Comparison of ENCODE assay signal across 10 cellular contexts in genomic region chr1:169891539-169891885, GRCh38. TPM values are rescaled to one million over a fixed set of nuclear protein-coding genes. Genes with fewer than 3 reads are reported as not detected.
DNase-seq lines count a peak whose midpoint lies in the region; ATAC-seq and TF ChIP-seq lines count a peak whose summit lies in the region.
"Had no signal": no experiment of that assay in that cellular context is flagged by ENCODE, and none has a peak within 500 bp of the region (broad histone marks: within the 10 kb centered on the region; RNA-seq: fewer than 3 reads in every experiment).

No MANE protein-coding gene starts in this region.

- in situ Hi-C loops in GM13977 (cut with MboI; ENCODE audit: low pct_unique_long_range_greater_than_20kb, low sequenced_read_pairs, unreplicated experiment) = no loop called here

- no peaks in the 10 kb centered on the region for H3K27me3 ChIP-seq in CD8-positive, alpha-beta T cell (ENCODE audit: insufficient read depth, low read length)
- H3K27me3 ChIP-seq in colonic mucosa = no peaks in the 10 kb centered on the region

- H3K4me3 ChIP-seq in CD8-positive, alpha-beta T cell (ENCODE audit: low read depth, low read length) = peak overlapping the region; percentile 23
- H3K4me3 ChIP-seq in LNCaP clone FGC (ENCODE audit: low read depth, low read length) = peak overlapping the region; percentile 67
- H3K4me3 ChIP-seq in colonic mucosa = no peak overlapping the region

- CTCF ChIA-PET in CD8-positive, alpha-beta T cell (lab: Charles Lee) = interaction anchor here (2.2 kb wide), 1 partner anchor 179 kb away, joined by 7 read pairs; no protein-coding TSS in a partner anchor

- H3K9ac ChIP-seq in colonic mucosa (ENCODE audit: low read depth in 2 of 2, low read length in 2 of 2) = no peak overlapping the region

- no peak for ATAC-seq in CD8-positive, alpha-beta T cell
- ATAC-seq in Right ventricle myocardium superior (ENCODE audit: poor library complexity) (no peak), HG03565 (IDR thresholded peaks at IDR 0.05; ENCODE audit: unreplicated experiment) (no peak)
- ATAC-seq: left colon had no signal

- no peaks in the 10 kb centered on the region for H3K27me3 Mint-ChIP-seq in CD8-positive, alpha-beta T cell (ENCODE audit: low read depth)
- H3K27me3 Mint-ChIP-seq in nephron progenitor cell (ENCODE audit: low read depth, poor library complexity) = peaks cover 6% of the 10 kb centered on the region

- peak overlapping the region; percentile 38 for H3K27ac ChIP-seq in CD8-positive, alpha-beta T cell (ENCODE audit: low read depth, low read length)
- peak overlapping the region; percentile 94 for H3K27ac ChIP-seq in colonic mucosa

- H3K27ac Mint-ChIP-seq in CD8-positive, alpha-beta T cell = peak overlapping the region; percentile 92
- no peak overlapping the region for H3K27ac Mint-ChIP-seq in nephron progenitor cell

- TF ChIP-seq CTCF in CD8-positive, alpha-beta T cell (IDR thresholded peaks at IDR 0.05) = no peak
- TF ChIP-seq CTCF in LNCaP clone FGC (IDR thresholded peaks at IDR 0.05; ENCODE audit: control insufficient read depth, extremely low read depth, insufficient read depth) (no peak), colonic mucosa (IDR thresholded peaks at IDR 0.05) (no peak), nephron progenitor cell (IDR thresholded peaks at IDR 0.05) (no peak), GM13977 (IDR thresholded peaks at IDR 0.05; ENCODE audit: extremely low read depth, insufficient read depth, missing control alignments) (no peak)

- H3K9me3 Mint-ChIP-seq in CD8-positive, alpha-beta T cell = no peaks in the 10 kb centered on the region
- H3K9me3 Mint-ChIP-seq in nephron progenitor cell = no peaks in the 10 kb centered on the region

- H3K4me1 ChIP-seq in CD8-positive, alpha-beta T cell (ENCODE audit: insufficient read depth, low read length) = peaks cover 35% of the 10 kb centered on the region
- H3K4me1 ChIP-seq in colonic mucosa = no peaks in the 10 kb centered on the region

- H3K36me3 Mint-ChIP-seq in CD8-positive, alpha-beta T cell = peaks cover 31% of the 10 kb centered on the region
- H3K36me3 Mint-ChIP-seq in nephron progenitor cell (ENCODE audit: low read depth) = peaks cover 10% of the 10 kb centered on the region

- POLR2A ChIA-PET in CD8-positive, alpha-beta T cell (lab: Charles Lee) = interaction anchor here (1.1 to 1.3 kb wide), 4 partner anchors 11 to 183 kb away, joined by 3 to 5 read pairs (median 4); partner anchors contain the start of genes KIFAP3 and METTL18

- DNase-seq in CD8-positive, alpha-beta T cell = no peak
- DNase-seq in LNCaP clone FGC (ENCODE audit: low read depth) (no peak), colonic mucosa (no peak), nephron progenitor cell (no peak), GM13977 (ENCODE audit: low spot score) (no peak), Right ventricle myocardium superior (no peak)
- DNase-seq in stimulated activated CD4-positive, alpha-beta T cell treated with anti-CD3 and anti-CD28 coated beads, Interleukin-4, amount 100 ng/mL, for 4 hours = no peak
- DNase-seq: left colon, NCI-H1436 treated with DMSO at 0.1 percent for 48 hours had no signal

- H3K4me3 Mint-ChIP-seq in CD8-positive, alpha-beta T cell = peak overlapping the region; percentile 69
- peak overlapping the region; percentile 91 for H3K4me3 Mint-ChIP-seq in nephron progenitor cell

- intact Hi-C loops in CD8-positive, alpha-beta T cell (cut with DNase I, micrococcal nuclease) = loop anchor here (2.0 to 10.0 kb wide), 12 partner anchors 179 to 1954 kb away; partner anchors contain the start of genes DCAF6 (in 2 of the 2), MPC2 (in 2 of the 2), VAMP4 (in 2 of the 2) and BLZF1 (in 1 of the 2)
- intact Hi-C loops in colonic mucosa (cut with DNase I) = no loop called here
- intact Hi-C loops in Right ventricle myocardium superior (cut with DNase I) = no loop called here

- H3K36me3 ChIP-seq in CD8-positive, alpha-beta T cell (ENCODE audit: insufficient read depth, low read length) = peaks cover 7% of the 10 kb centered on the region
- H3K36me3 ChIP-seq in colonic mucosa = peaks cover 6% of the 10 kb centered on the region

- no peaks in the 10 kb centered on the region for H3K9me3 ChIP-seq in CD8-positive, alpha-beta T cell (ENCODE audit: low read length)
- no peaks in the 10 kb centered on the region for H3K9me3 ChIP-seq in colonic mucosa

- peaks cover 58% of the 10 kb centered on the region for H3K4me1 Mint-ChIP-seq in CD8-positive, alpha-beta T cell (ENCODE audit: low read depth)
- H3K4me1 Mint-ChIP-seq in nephron progenitor cell = peaks cover 37% of the 10 kb centered on the region

RNA-seq across cellular contexts. Expression of gene SCYL3, which starts 2.2 kb away (rescaled TPM):
- 1 to 10 TPM; 3.3 to 3.7 TPM for total RNA-seq in CD8-positive, alpha-beta T cell
- total RNA-seq in colonic mucosa (10 to 100 TPM; 11.6 to 15.8 TPM), Right ventricle myocardium superior (5.5 TPM)

Comparison
In these comparisons a context has a peak if more than half of its experiments do, and no peak if none do; other contexts are left out.
1. intact Hi-C loops: an anchor here in CD8-positive, alpha-beta T cell (2.0 to 10.0 kb wide); none called in colonic mucosa and Right ventricle myocardium superior.